13 cellular contexts compared by ENCODE assay signal in the genomic region with DNA sequence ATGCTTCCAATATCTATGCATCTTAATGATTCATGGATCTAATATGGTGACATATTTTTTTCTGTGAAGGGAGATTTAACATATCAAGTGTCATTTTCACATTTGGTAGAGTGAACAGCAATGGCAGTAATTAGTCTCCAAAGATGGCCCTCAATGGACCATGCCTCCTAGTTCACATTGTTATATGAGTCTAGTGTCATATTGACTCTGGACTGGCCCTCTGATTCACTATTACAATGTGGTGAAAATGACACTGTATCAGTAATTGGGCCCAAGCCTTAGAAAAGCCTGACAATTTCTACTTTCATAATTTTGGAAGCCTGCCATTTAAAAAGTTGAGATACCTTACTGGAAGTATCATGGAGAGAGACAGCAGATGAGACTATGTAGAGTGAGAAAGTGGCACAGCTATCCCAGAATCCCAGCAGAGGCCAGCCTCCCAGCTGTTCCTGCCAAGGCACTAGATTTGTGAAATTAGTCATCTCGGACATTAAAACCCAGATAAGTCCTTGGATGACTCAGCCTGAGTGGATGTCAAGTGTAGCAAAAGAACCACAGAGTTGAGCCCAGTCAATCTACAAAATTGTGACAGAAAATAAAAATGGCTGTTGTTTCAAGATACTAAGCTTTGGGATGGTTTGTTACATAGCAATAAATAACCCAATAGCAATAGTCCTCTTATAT.
DNase-seq lines count a peak whose midpoint lies in the region; ATAC-seq and TF ChIP-seq lines count a peak whose summit lies in the region.
"Had no signal": no experiment of that assay in that cellular context is flagged by ENCODE, and none has a peak within 500 bp of the region (broad histone marks: within the 10 kb centered on the region; RNA-seq: fewer than 3 reads in every experiment).

No MANE protein-coding gene starts in this region.

- H3K4me3 Mint-ChIP-seq in endothelial cell (ENCODE audit: unreplicated experiment): no peak overlapping the region

- peaks cover 2% of the 10 kb centered on the region for H3K27me3 Mint-ChIP-seq in endothelial cell (ENCODE audit: unreplicated experiment)

- H3K9me3 ChIP-seq in HCT116 (ENCODE audit: control insufficient read depth in 1 of 2, insufficient read depth in 1 of 2, low read depth in 1 of 2, low read length in 2 of 2): no peaks in the 10 kb centered on the region
- 0 out of 2 replicates have a peak, but pooled peaks cover 5% of the 10 kb centered on the region for H3K9me3 ChIP-seq in SJCRH30 (replicated peaks)
- H3K9me3 ChIP-seq: uterus had no signal

- no peaks in the 10 kb centered on the region for H3K36me3 Mint-ChIP-seq in endothelial cell (ENCODE audit: low read depth, unreplicated experiment)

- H3K79me2 ChIP-seq in ACC112 (ENCODE audit: control insufficient read depth, insufficient read depth, low read length, unreplicated experiment) (no peaks in the 10 kb centered on the region), HCT116 (ENCODE audit: insufficient read depth, low read length) (no peaks in the 10 kb centered on the region)

- H3K4me3 ChIP-seq in ACC112 (ENCODE audit: low read depth, low read length) (no peak overlapping the region), HCT116 (replicated peaks in 1 of 2; ENCODE audit: low read depth in 1 of 2, low read length in 2 of 2) (no peak overlapping the region), SJCRH30 (no peak overlapping the region), fibroblast of pulmonary artery (replicated peaks; ENCODE audit: low read depth, low read length) (no peak overlapping the region)
- H3K4me3 ChIP-seq: uterus had no signal

- H2AFZ ChIP-seq in ACC112 (ENCODE audit: low read length, unreplicated experiment) (no peak overlapping the region), HCT116 (ENCODE audit: low read depth, low read length, poor library complexity, severe bottlenecking) (no peak overlapping the region)

- H4K20me1 ChIP-seq in HCT116 (ENCODE audit: insufficient read depth): no peaks in the 10 kb centered on the region

- H3K27me3 ChIP-seq in ACC112 (ENCODE audit: insufficient read depth, low read length) (no peaks in the 10 kb centered on the region), HCT116 (ENCODE audit: insufficient read depth, low read length) (no peaks in the 10 kb centered on the region), SJCRH30 (no peaks in the 10 kb centered on the region)
- H3K27me3 ChIP-seq: uterus had no signal

- H3K27ac ChIP-seq in ACC112 (ENCODE audit: low read depth, low read length) (peak overlapping the region; percentile 14; the same call in 1 of the 2 replicates), HCT116 (ENCODE audit: low read depth, low read length) (no peak overlapping the region), SJCRH30 (peak overlapping the region; percentile 24; the same call in 1 of the 2 replicates)
- H3K27ac ChIP-seq: uterus had no signal

- no peaks in the 10 kb centered on the region for H3K9me2 ChIP-seq in HCT116 (ENCODE audit: insufficient read depth)

- no peaks in the 10 kb centered on the region for H3K4me1 Mint-ChIP-seq in endothelial cell (ENCODE audit: unreplicated experiment)

- RAD21 ChIA-PET in HCT116 (lab: Charles Lee; ENCODE audit: low non-redundant PET in 1 of 2, low total read pairs in 2 of 2, uncharacterized antibody in 2 of 2, unreplicated experiment in 2 of 2): no interaction called here

- no peak overlapping the region for H3K27ac Mint-ChIP-seq in endothelial cell (ENCODE audit: unreplicated experiment)

- POLR2A ChIA-PET in HCT116 (lab: Charles Lee): no interaction called here

- H3K9me3 Mint-ChIP-seq in endothelial cell (ENCODE audit: unreplicated experiment): no peaks in the 10 kb centered on the region

- intact Hi-C loops in HCT116 (cut with micrococcal nuclease): no loop called here

- H3K4me1 ChIP-seq in ACC112 (ENCODE audit: control insufficient read depth, insufficient read depth, low read length, unreplicated experiment) (peaks cover 43% of the 10 kb centered on the region), HCT116 (ENCODE audit: control insufficient read depth in 1 of 2, insufficient read depth in 2 of 2, low read length in 2 of 2) (peaks cover 0 to 11% of the 10 kb centered on the region in 2 experiments; a peak in 1 of 4 replicates), SJCRH30 (peaks cover 67% of the 10 kb centered on the region)
- H3K4me1 ChIP-seq: uterus had no signal

- no TSS peak for BruUV-seq in HCT116 (replicated peaks; lab: Mats Ljungman, UMichigan)

- H3K4me2 ChIP-seq in HCT116 (ENCODE audit: low read length): peak overlapping the region; percentile 27

- H3K9ac ChIP-seq in HCT116 (ENCODE audit: low read length): no peak overlapping the region

- peak; percentile 16 for DNase-seq in HCT116 (ENCODE audit: low read depth, low spot score)
- DNase-seq in SJCRH30: peak; percentile 75 to 83
- DNase-seq in fibroblast of pulmonary artery (ENCODE audit: low read depth): peak; percentile 78
- no peak for DNase-seq in NOMO-1 treated with dmso at 0.1 percent for 144 hours (lab: John Stamatoyannopoulos, UW; ENCODE audit: unreplicated experiment)
- DNase-seq in endothelial cell (ENCODE audit: low spot score): no peak
- DNase-seq: activated CD8-positive, alpha-beta memory T cell treated with anti-CD3 and anti-CD28 coated beads, Interleukin-2, amount 50 U/mL, for 48 hours; central memory CD4-positive, alpha-beta T cell; NCI-H345; SW 1271; uterus had no signal

- CTCF ChIA-PET in HCT116 (lab: Charles Lee): no interaction called here

- TF ChIP-seq CTCF in HCT116 (IDR thresholded peaks at IDR 0.05 in 2 of 3, conservative IDR thresholded peaks at IDR 0.05 in 1 of 3; ENCODE audit: borderline replicate concordance in 1 of 3, insufficient read depth in 1 of 3, low read depth in 2 of 3, low read length in 2 of 3) (no peak), fibroblast of pulmonary artery (IDR thresholded peaks at IDR 0.05; ENCODE audit: low read length, missing control alignments) (no peak), endothelial cell (IDR thresholded peaks at IDR 0.05; ENCODE audit: unreplicated experiment) (no peak)

- ATAC-seq in HCT116 (peak; percentile 79), HG03469 (IDR thresholded peaks at IDR 0.05; ENCODE audit: unreplicated experiment) (no peak), HG02938 (IDR thresholded peaks at IDR 0.05; ENCODE audit: unreplicated experiment) (no peak)

- TF ChIP-seq POLR2A in HCT116 (IDR thresholded peaks at IDR 0.05; ENCODE audit: borderline replicate concordance, extremely low read depth, insufficient read depth, insufficient read length): no peak

- no peak for TF ChIP-seq RAD21 in HCT116 (IDR thresholded peaks at IDR 0.05; ENCODE audit: low read depth)

- H3K36me3 ChIP-seq in ACC112 (ENCODE audit: insufficient read depth, low read length) (no peaks in the 10 kb centered on the region), HCT116 (ENCODE audit: control insufficient read depth in 1 of 2, insufficient read depth in 2 of 2, low read length in 2 of 2) (no peaks in the 10 kb centered on the region), SJCRH30 (no peaks in the 10 kb centered on the region)
- H3K36me3 ChIP-seq: uterus had no signal

TF ChIP-seq in HCT116, 20 proteins besides CTCF, POLR2A, EP300 and RAD21:
- TF ChIP-seq ATF3 (IDR thresholded peaks at IDR 0.05): no peak
- no peak for TF ChIP-seq POLR2AphosphoS5 (IDR thresholded peaks at IDR 0.05; ENCODE audit: low read depth, low read length)
- no peak for TF ChIP-seq EGR1 (IDR thresholded peaks at IDR 0.05; ENCODE audit: low read depth)
- no peak for TF ChIP-seq SRF (IDR thresholded peaks at IDR 0.05; ENCODE audit: low read depth)
- TF ChIP-seq FOSL1 (IDR thresholded peaks at IDR 0.05; ENCODE audit: low read depth): peak; percentile 63
- TF ChIP-seq JUND (IDR thresholded peaks at IDR 0.05): peak; percentile 58; the same call in 1 of the 2 replicates

Comparison
In these comparisons a context has a peak if more than half of its experiments do, and no peak if none do; other contexts are left out.
1. DNase-seq: peak in HCT116 (single experiment), SJCRH30 (2 of 2) and fibroblast of pulmonary artery (single experiment); none in NOMO-1 treated with dmso at 0.1 percent for 144 hours (single experiment) and endothelial cell (single experiment).